12 cellular contexts compared by ENCODE assay signal in the genomic region with DNA sequence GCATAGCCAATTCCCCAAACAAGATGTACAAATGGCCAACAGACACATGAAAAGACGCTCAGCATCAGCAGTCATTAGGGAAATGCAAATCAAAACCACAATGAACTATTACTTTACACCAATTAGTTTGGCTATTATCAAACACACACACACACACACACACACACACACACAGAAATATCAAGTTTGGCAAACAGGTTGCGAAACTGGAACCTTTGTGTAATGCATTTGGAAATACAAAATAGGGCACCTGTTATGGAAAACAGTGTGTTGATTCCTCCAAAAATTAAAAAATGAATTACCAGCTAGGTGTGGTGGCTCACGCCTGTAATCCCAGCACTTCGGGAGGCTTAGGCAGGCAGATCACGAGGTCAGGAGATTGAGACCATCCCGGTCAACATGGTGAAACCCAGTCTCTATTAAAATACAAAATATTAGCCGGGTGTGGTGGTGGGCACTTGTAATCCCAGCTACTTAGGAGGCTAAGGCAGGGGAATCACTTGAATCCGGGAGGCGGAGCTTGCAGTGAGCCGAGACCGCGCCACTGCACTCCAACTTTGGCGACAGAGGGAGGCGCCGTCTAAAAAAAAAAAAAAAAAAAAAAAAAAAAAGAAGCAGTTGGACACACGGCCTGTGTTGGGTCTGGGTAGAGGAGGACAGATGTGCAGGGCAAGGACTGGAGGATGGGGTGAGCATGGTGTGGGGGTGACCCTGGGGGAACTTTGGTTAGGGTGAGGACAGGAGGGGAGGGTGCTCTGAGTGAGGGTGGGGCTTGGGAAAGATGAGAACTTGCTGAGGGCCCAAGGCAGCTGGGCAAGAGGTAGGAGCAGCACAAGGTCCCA. TPM values are rescaled to one million over a fixed set of nuclear protein-coding genes. Genes with fewer than 3 reads are reported as not detected.
DNase-seq lines count a peak whose midpoint lies in the region; ATAC-seq and TF ChIP-seq lines count a peak whose summit lies in the region.
"Had no signal": no experiment of that assay in that cellular context is flagged by ENCODE, and none has a peak within 500 bp of the region (broad histone marks: within the 10 kb centered on the region; RNA-seq: fewer than 3 reads in every experiment).

No MANE protein-coding gene starts in this region.

- H2AK5ac ChIP-seq in mesendoderm (ENCODE audit: low read length) = no peak overlapping the region

- H3F3A ChIP-seq in DOHH2 (ENCODE audit: control insufficient read depth, insufficient read depth) = no peaks in the 10 kb centered on the region

- H3K4me3 Mint-ChIP-seq in activated CD4-positive, alpha-beta T cell treated with anti-CD3 and anti-CD28 coated beads, Interleukin-2, amount 10 ng/mL, durations not matched to agents 7 days and 5 days = peak overlapping the region; percentile 99
- H3K4me3 Mint-ChIP-seq in activated naive CD8-positive, alpha-beta T cell treated with anti-CD3 and anti-CD28 coated beads for 36 hours = peak overlapping the region; percentile 94
- H3K4me3 Mint-ChIP-seq in natural killer cell treated with Interleukin-12 subunit alpha and Interleukin-12 subunit beta and Interleukin-15 and Interleukin-18, amount 100 ng/mL, for 72 hours = peak overlapping the region; percentile 36

- H3K27ac Mint-ChIP-seq in activated CD4-positive, alpha-beta T cell treated with anti-CD3 and anti-CD28 coated beads, Interleukin-2, amount 10 ng/mL, durations not matched to agents 7 days and 5 days = no peak overlapping the region
- H3K27ac Mint-ChIP-seq in activated naive CD8-positive, alpha-beta T cell treated with anti-CD3 and anti-CD28 coated beads for 36 hours = no peak overlapping the region
- H3K27ac Mint-ChIP-seq in natural killer cell treated with Interleukin-12 subunit alpha and Interleukin-12 subunit beta and Interleukin-15 and Interleukin-18, amount 100 ng/mL, for 72 hours = peak overlapping the region in 1 of 2 donors; percentile 88

- H3K27ac ChIP-seq in DOHH2 (ENCODE audit: low read depth, low read length) (no peak overlapping the region), mesendoderm (ENCODE audit: low read depth, low read length) (no peak overlapping the region)
- H3K27ac ChIP-seq: body of pancreas had no signal

- H3K4me1 Mint-ChIP-seq in activated CD4-positive, alpha-beta T cell treated with anti-CD3 and anti-CD28 coated beads, Interleukin-2, amount 10 ng/mL, durations not matched to agents 7 days and 5 days = peaks cover 53% of the 10 kb centered on the region
- H3K4me1 Mint-ChIP-seq in activated naive CD8-positive, alpha-beta T cell treated with anti-CD3 and anti-CD28 coated beads for 36 hours = peaks cover 29% of the 10 kb centered on the region
- H3K4me1 Mint-ChIP-seq in natural killer cell treated with Interleukin-12 subunit alpha and Interleukin-12 subunit beta and Interleukin-15 and Interleukin-18, amount 100 ng/mL, for 72 hours (ENCODE audit: low read depth in 2 of 2) = peaks cover 46 to 47% of the 10 kb centered on the region in 2 donors

- POLR2A ChIA-PET in activated CD4-positive, alpha-beta T cell treated with anti-CD3 and anti-CD28 coated beads, Interleukin-2, amount 10 ng/mL, durations not matched to agents 7 days and 5 days (lab: Charles Lee) = no interaction called here

- TF ChIP-seq CTCF in DOHH2 (IDR thresholded peaks at IDR 0.05; ENCODE audit: low read depth, low read length, poor library complexity, severe bottlenecking) = no peak

- no peak overlapping the region for H2BK15ac ChIP-seq in mesendoderm (replicated peaks; ENCODE audit: low read depth)

- no peaks in the 10 kb centered on the region for H4K20me1 ChIP-seq in DOHH2 (ENCODE audit: control insufficient read depth, insufficient read depth, low read depth, low read length)

- H3K56ac ChIP-seq in mesendoderm (ENCODE audit: low read length) = no peak overlapping the region

- H4K8ac ChIP-seq in mesendoderm (ENCODE audit: low read depth, low read length) = no peak overlapping the region

- H3K27me3 ChIP-seq in DOHH2 (ENCODE audit: control insufficient read depth, low read length) = no peaks in the 10 kb centered on the region
- H3K27me3 ChIP-seq in mesendoderm (ENCODE audit: insufficient read depth, low read length, poor library complexity) = peaks cover 6% of the 10 kb centered on the region
- H3K27me3 ChIP-seq: body of pancreas had no signal

- H2BK120ac ChIP-seq in mesendoderm (ENCODE audit: low read depth, low read length) = no peak overlapping the region

- no CpG with 5 or more reads among the region's 16 CpGs for WGBS in mesendoderm (ENCODE audit: extremely low coverage, insufficient coverage, low lambda C conversion rate)

- H4K5ac ChIP-seq in mesendoderm (ENCODE audit: low read length) = no peak overlapping the region

- H3K23ac ChIP-seq in mesendoderm (ENCODE audit: low read length) = no peak overlapping the region

- H3K4me3 ChIP-seq in DOHH2 (ENCODE audit: low read length) = no peak overlapping the region
- H3K4me3 ChIP-seq in mesendoderm (ENCODE audit: low read length) = no peak overlapping the region
- H3K4me3 ChIP-seq: body of pancreas had no signal

- no peaks in the 10 kb centered on the region for H3K36me3 ChIP-seq in DOHH2 (ENCODE audit: control insufficient read depth, low read length)
- no peaks in the 10 kb centered on the region for H3K36me3 ChIP-seq in mesendoderm (ENCODE audit: control insufficient read depth, insufficient read depth, low read length)

- no peaks in the 10 kb centered on the region for H3K9me2 ChIP-seq in DOHH2 (replicated peaks; ENCODE audit: control insufficient read depth, low read length)

- no peak overlapping the region for H3K9ac ChIP-seq in mesendoderm (ENCODE audit: low read length)

- H3K4me2 ChIP-seq in DOHH2 (ENCODE audit: low read length) (peak overlapping the region; percentile 95), mesendoderm (ENCODE audit: low read length) (no peak overlapping the region)

- no peaks in the 10 kb centered on the region for H3K27me3 Mint-ChIP-seq in activated CD4-positive, alpha-beta T cell treated with anti-CD3 and anti-CD28 coated beads, Interleukin-2, amount 10 ng/mL, durations not matched to agents 7 days and 5 days
- H3K27me3 Mint-ChIP-seq in activated naive CD8-positive, alpha-beta T cell treated with anti-CD3 and anti-CD28 coated beads for 36 hours = no peaks in the 10 kb centered on the region
- H3K27me3 Mint-ChIP-seq in natural killer cell treated with Interleukin-12 subunit alpha and Interleukin-12 subunit beta and Interleukin-15 and Interleukin-18, amount 100 ng/mL, for 72 hours = no peaks in the 10 kb centered on the region

- H3K79me2 ChIP-seq in DOHH2 (ENCODE audit: control insufficient read depth, low read length) (no peaks in the 10 kb centered on the region), mesendoderm (ENCODE audit: control insufficient read depth, insufficient read depth, low read length) (no peaks in the 10 kb centered on the region)

- no peak for ATAC-seq in natural killer cell treated with Interleukin-12 subunit alpha and Interleukin-12 subunit beta and Interleukin-15 and Interleukin-18, amount 100 ng/mL, for 72 hours
- ATAC-seq: body of pancreas, left colon had no signal

- peaks cover 23% of the 10 kb centered on the region for H3K36me3 Mint-ChIP-seq in activated CD4-positive, alpha-beta T cell treated with anti-CD3 and anti-CD28 coated beads, Interleukin-2, amount 10 ng/mL, durations not matched to agents 7 days and 5 days (ENCODE audit: low read depth)
- H3K36me3 Mint-ChIP-seq in activated naive CD8-positive, alpha-beta T cell treated with anti-CD3 and anti-CD28 coated beads for 36 hours = no peaks in the 10 kb centered on the region
- H3K36me3 Mint-ChIP-seq in natural killer cell treated with Interleukin-12 subunit alpha and Interleukin-12 subunit beta and Interleukin-15 and Interleukin-18, amount 100 ng/mL, for 72 hours = no peaks in the 10 kb centered on the region

- H3K4ac ChIP-seq in mesendoderm (ENCODE audit: low read depth, low read length) = no peak overlapping the region

- CTCF ChIA-PET in activated CD4-positive, alpha-beta T cell treated with anti-CD3 and anti-CD28 coated beads, Interleukin-2, amount 10 ng/mL, durations not matched to agents 7 days and 5 days (lab: Charles Lee) = interaction anchor here (1.0 to 2.0 kb wide), 2 partner anchors 15 to 87 kb away, joined by 4 to 7 read pairs; no protein-coding TSS in a partner anchor

- H3K18ac ChIP-seq in mesendoderm (ENCODE audit: low read length) = no peak overlapping the region

- no peak for DNase-seq in activated CD4-positive, alpha-beta T cell treated with anti-CD3 and anti-CD28 coated beads, Interleukin-2, amount 10 ng/mL, durations not matched to agents 7 days and 5 days
- no peak for DNase-seq in activated CD4-positive, alpha-beta T cell treated with anti-CD3 and anti-CD28 coated beads for 4 hours
- no peak for DNase-seq in activated naive CD8-positive, alpha-beta T cell treated with anti-CD3 and anti-CD28 coated beads for 36 hours
- DNase-seq in natural killer cell treated with Interleukin-12 subunit alpha and Interleukin-12 subunit beta and Interleukin-15 and Interleukin-18, amount 100 ng/mL, for 72 hours (ENCODE audit: low spot score) = no peak
- DNase-seq in mesendoderm = no peak
- no peak for DNase-seq in NCI-H226
- DNase-seq in HuH-7.5 (ENCODE audit: low spot score) = no peak
- DNase-seq: ACHN, body of pancreas, left colon, NCI-H2081 treated with DMSO at 0.1 percent for 48 hours had no signal

- no peaks in the 10 kb centered on the region for H3K9me3 ChIP-seq in DOHH2 (ENCODE audit: control insufficient read depth, insufficient read depth, low read length)
- H3K9me3 ChIP-seq: body of pancreas had no signal

- no peak overlapping the region for H2BK5ac ChIP-seq in mesendoderm (ENCODE audit: low read length)

- H3K4me1 ChIP-seq in DOHH2 (ENCODE audit: control insufficient read depth, low read length) = peaks cover 33% of the 10 kb centered on the region
- H3K4me1 ChIP-seq in mesendoderm (ENCODE audit: control insufficient read depth, low read depth, low read length) = peaks cover 2% of the 10 kb centered on the region

- no peaks in the 10 kb centered on the region for H3K9me3 Mint-ChIP-seq in activated CD4-positive, alpha-beta T cell treated with anti-CD3 and anti-CD28 coated beads, Interleukin-2, amount 10 ng/mL, durations not matched to agents 7 days and 5 days
- H3K9me3 Mint-ChIP-seq in activated naive CD8-positive, alpha-beta T cell treated with anti-CD3 and anti-CD28 coated beads for 36 hours = no peaks in the 10 kb centered on the region
- no peaks in the 10 kb centered on the region for H3K9me3 Mint-ChIP-seq in natural killer cell treated with Interleukin-12 subunit alpha and Interleukin-12 subunit beta and Interleukin-15 and Interleukin-18, amount 100 ng/mL, for 72 hours

- H3K79me1 ChIP-seq in mesendoderm (ENCODE audit: low read length) = no peaks in the 10 kb centered on the region

RNA-seq across cellular contexts. Expression of a gene that starts 23.8 kb away (rescaled TPM):
- 100 to 1,000 TPM; 315 to 372 TPM for total RNA-seq in activated CD4-positive, alpha-beta T cell treated with anti-CD3 and anti-CD28 coated beads, Interleukin-2, amount 10 ng/mL, durations not matched to agents 7 days and 5 days
- 100 to 1,000 TPM; 178 to 181 TPM for total RNA-seq in activated naive CD8-positive, alpha-beta T cell treated with anti-CD3 and anti-CD28 coated beads for 36 hours
- total RNA-seq in natural killer cell treated with Interleukin-12 subunit alpha and Interleukin-12 subunit beta and Interleukin-15 and Interleukin-18, amount 100 ng/mL, for 72 hours = 100 to 1,000 TPM; 277 to 518 TPM
- 2.0 TPM for polyA plus RNA-seq in mesendoderm (2013, experiment 1 of 2)
- polyA plus RNA-seq in mesendoderm (2013, experiment 2 of 2) = 1.8 TPM

Comparison
In these comparisons a context has a peak if more than half of its experiments do, and no peak if none do; other contexts are left out.
1. H3K4me3 Mint-ChIP-seq: peak in every context shown above with its lines; median percentile 99 in activated CD4-positive, alpha-beta T cell treated with anti-CD3 and anti-CD28 coated beads, Interleukin-2, amount 10 ng/mL, durations not matched to agents 7 days and 5 days; 94 in activated naive CD8-positive, alpha-beta T cell treated with anti-CD3 and anti-CD28 coated beads for 36 hours; 36 in natural killer cell treated with Interleukin-12 subunit alpha and Interleukin-12 subunit beta and Interleukin-15 and Interleukin-18, amount 100 ng/mL, for 72 hours.